ENCODE assay signal across 2 cellular contexts in genomic region chr22:19959587-19960490, GRCh38.
TF ChIP-seq lines count a peak whose summit lies in the region.

No MANE protein-coding gene starts in this region.

TF ChIP-seq in GM23338, 12 proteins besides CTCF, POLR2A, EP300 and RAD21:
- TF ChIP-seq POLR2AphosphoS5 (IDR thresholded peaks at IDR 0.05; ENCODE audit: low read depth) = peak; percentile 44; the same call in 1 of the 2 replicates
- no peak for TF ChIP-seq EZH2 (IDR thresholded peaks at IDR 0.05; ENCODE audit: low read depth, unreplicated experiment)

TF ChIP-seq in K562, 482 proteins besides CTCF, POLR2A, EP300 and RAD21 (continues in another document):
- no peak for TF ChIP-seq NR4A1 (CRISPR knock-in tag; IDR thresholded peaks at IDR 0.05)
- peak; percentile 64; the same call in 1 of the 2 replicates for TF ChIP-seq NR4A1 (tag; IDR thresholded peaks at IDR 0.05)
- TF ChIP-seq ETV6 (IDR thresholded peaks at IDR 0.05; ENCODE audit: borderline replicate concordance in 1 of 2, low read depth in 2 of 2, low read length in 1 of 2) = no peak
- no peak for TF ChIP-seq ETV6 (CRISPR knock-in tag; IDR thresholded peaks at IDR 0.05; ENCODE audit: borderline replicate concordance)
- TF ChIP-seq CEBPB (tag; IDR thresholded peaks at IDR 0.05) = peak; percentile 71
- TF ChIP-seq NR2F6 (CRISPR knock-in tag; IDR thresholded peaks at IDR 0.05) = 0 out of 2 replicates have a peak, but pooled peaks have one; percentile 66
- TF ChIP-seq ATF4 (CRISPR knock-in tag; IDR thresholded peaks at IDR 0.05) = peak; percentile 25; the same call in 1 of the 2 replicates
- 0 out of 2 replicates have a peak, but pooled peaks have one; percentile 19 for TF ChIP-seq RREB1 (CRISPR knock-in tag; IDR thresholded peaks at IDR 0.05)
- peak; percentile 2; the same call in 1 of the 2 replicates for TF ChIP-seq SAFB (IDR thresholded peaks at IDR 0.05; ENCODE audit: borderline replicate concordance, low read depth, low read length)
- no peak for TF ChIP-seq ZSCAN29 (IDR thresholded peaks at IDR 0.05)
- TF ChIP-seq MTA3 (IDR thresholded peaks at IDR 0.05; ENCODE audit: borderline replicate concordance) = 0 out of 2 replicates have a peak, but pooled peaks have one; percentile 6
- TF ChIP-seq L3MBTL2 (IDR thresholded peaks at IDR 0.05) = no peak
- peak; percentile 74 for TF ChIP-seq SETDB1 (IDR thresholded peaks at IDR 0.05; ENCODE audit: low read length)
- TF ChIP-seq SAP30 (IDR thresholded peaks at IDR 0.05; ENCODE audit: borderline replicate concordance, insufficient read depth, low read depth, low read length, poor library complexity, severe bottlenecking) = no peak
- peak; percentile 38; the same call in 1 of the 2 replicates for TF ChIP-seq PML (IDR thresholded peaks at IDR 0.05; ENCODE audit: low read length)
- TF ChIP-seq EGR1 (conservative IDR thresholded peaks at IDR 0.05) = peak; percentile 18; the same call in 1 of the 2 replicates
- TF ChIP-seq CREB1 (IDR thresholded peaks at IDR 0.05) = 0 out of 2 replicates have a peak, but pooled peaks have one; percentile 17
- TF ChIP-seq CREB1 (CRISPR knock-in tag; IDR thresholded peaks at IDR 0.05) = no peak
- no peak for TF ChIP-seq PHF20 (IDR thresholded peaks at IDR 0.05; ENCODE audit: partially characterized antibody)
- TF ChIP-seq ZNF311 (CRISPR knock-in tag; IDR thresholded peaks at IDR 0.05) = no peak
- peak; percentile 21 for TF ChIP-seq ARHGAP35 (IDR thresholded peaks at IDR 0.05; ENCODE audit: partially characterized antibody)
- TF ChIP-seq SMARCE1 (IDR thresholded peaks at IDR 0.05) = no peak
- peak; percentile 69 for TF ChIP-seq FIP1L1 (IDR thresholded peaks at IDR 0.05; ENCODE audit: low read depth, low read length, poor library complexity, severe bottlenecking)
- no peak for TF ChIP-seq ZNF318 (IDR thresholded peaks at IDR 0.05; ENCODE audit: borderline replicate concordance in 1 of 2, low read depth in 1 of 2)
- TF ChIP-seq RBFOX2 (IDR thresholded peaks at IDR 0.05; ENCODE audit: low read depth, low read length) = peak; percentile 47
- no peak for TF ChIP-seq DPF2 (IDR thresholded peaks at IDR 0.05)
- TF ChIP-seq E2F3 (CRISPR knock-in tag; IDR thresholded peaks at IDR 0.05) = peak; percentile 60; the same call in 1 of the 2 replicates
- no peak for TF ChIP-seq ZBTB12 (CRISPR knock-in tag; IDR thresholded peaks at IDR 0.05)
- peak; percentile 80; the same call in 1 of the 2 replicates for TF ChIP-seq ZNF717 (CRISPR knock-in tag; IDR thresholded peaks at IDR 0.05)
- peak; percentile 66 for TF ChIP-seq CHD4 (IDR thresholded peaks at IDR 0.05; ENCODE audit: insufficient read depth, insufficient replicate concordance, low read depth, low read length, poor library complexity, severe bottlenecking)
- 0 out of 2 replicates have a peak, but pooled peaks have one; percentile 21 for TF ChIP-seq E2F1 (CRISPR knock-in tag; IDR thresholded peaks at IDR 0.05)
- TF ChIP-seq MYC (IDR thresholded peaks at IDR 0.05; ENCODE audit: low read depth, low read length) = no peak
- peak; percentile 84; the same call in 1 of the 2 replicates for TF ChIP-seq MYC (CRISPR knock-in tag; IDR thresholded peaks at IDR 0.05; ENCODE audit: borderline replicate concordance, low read depth)
- TF ChIP-seq FOSL1 (tag; conservative IDR thresholded peaks at IDR 0.05) = peak; percentile 58
- peak; percentile 61 for TF ChIP-seq RBBP5 (IDR thresholded peaks at IDR 0.05; ENCODE audit: borderline replicate concordance, insufficient read depth, low read length, poor library complexity, severe bottlenecking)
- TF ChIP-seq ZNF395 (CRISPR knock-in tag; IDR thresholded peaks at IDR 0.05) = no peak
- no peak for TF ChIP-seq TCF15 (CRISPR knock-in tag; IDR thresholded peaks at IDR 0.05)
- no peak for TF ChIP-seq ZNF644 (tag; IDR thresholded peaks at IDR 0.05; ENCODE audit: low read depth)
- TF ChIP-seq ZBTB34 (CRISPR knock-in tag; IDR thresholded peaks at IDR 0.05) = no peak
- TF ChIP-seq KDM5B (IDR thresholded peaks at IDR 0.05; ENCODE audit: insufficient replicate concordance, low read depth, low read length) = peak; percentile 71
